9 cellular contexts compared by ENCODE assay signal in genomic region chr1:12539705-12540579, GRCh38.
DNase-seq lines count a peak whose midpoint lies in the region; ATAC-seq and TF ChIP-seq lines count a peak whose summit lies in the region.
"Had no signal": no experiment of that assay in that cellular context is flagged by ENCODE, and none has a peak within 500 bp of the region (broad histone marks: within the 10 kb centered on the region; RNA-seq: fewer than 3 reads in every experiment).

No MANE protein-coding gene starts in this region.

- no peaks in the 10 kb centered on the region for H3K27me3 Mint-ChIP-seq in chondrocyte (ENCODE audit: low read depth)
- peaks cover 8% of the 10 kb centered on the region for H3K27me3 Mint-ChIP-seq in activated CD4-positive, alpha-beta T cell treated with anti-CD3 and anti-CD28 coated beads, Interleukin-2, amount 10 ng/mL, durations not matched to agents 24 days and 14 days
- H3K27me3 Mint-ChIP-seq in CD4-positive, alpha-beta memory T cell, result peaks cover 0 to 2% of the 10 kb centered on the region in 2 donors

- H3K9me3 ChIP-seq in skeletal muscle tissue (ENCODE audit: control insufficient read depth in 3 of 3, low read length in 3 of 3), result peaks cover 0 to 6% (median 0%) of the 10 kb centered on the region in 3 donors
- H3K9me3 ChIP-seq in CD4-positive, alpha-beta memory T cell (ENCODE audit: control insufficient read depth in 1 of 2, low read length in 2 of 2), result no peaks in the 10 kb centered on the region

- no peak for ATAC-seq in GM18520 (IDR thresholded peaks at IDR 0.05; ENCODE audit: unreplicated experiment)

- intact Hi-C loops in activated CD4-positive, alpha-beta T cell treated with anti-CD3 and anti-CD28 coated beads, Interleukin-2, amount 10 ng/mL, durations not matched to agents 24 days and 14 days (cut with micrococcal nuclease), result no loop called here
- intact Hi-C loops in CD4-positive, alpha-beta memory T cell (cut with micrococcal nuclease), result no loop called here

- H3K27ac ChIP-seq in skeletal muscle tissue (ENCODE audit: low read depth, low read length), result peak overlapping the region; percentile 73
- H3K27ac ChIP-seq in CD4-positive, alpha-beta memory T cell (ENCODE audit: low read depth, low read length), result no peak overlapping the region

- peaks cover 27% of the 10 kb centered on the region for H3K4me1 Mint-ChIP-seq in chondrocyte (ENCODE audit: low read depth)
- peaks cover 5% of the 10 kb centered on the region for H3K4me1 Mint-ChIP-seq in activated CD4-positive, alpha-beta T cell treated with anti-CD3 and anti-CD28 coated beads, Interleukin-2, amount 10 ng/mL, durations not matched to agents 24 days and 14 days
- H3K4me1 Mint-ChIP-seq in CD4-positive, alpha-beta memory T cell, result peaks cover 0 to 2% (median 0%) of the 10 kb centered on the region in 4 donors

- H3K9ac ChIP-seq in skeletal muscle tissue (ENCODE audit: low read depth in 1 of 3, low read length in 3 of 3), result peak overlapping the region; percentile 57 to 72 (median 69)

- peak overlapping the region; percentile 89 for H3K27ac Mint-ChIP-seq in chondrocyte (ENCODE audit: unreplicated experiment)
- H3K27ac Mint-ChIP-seq in activated CD4-positive, alpha-beta T cell treated with anti-CD3 and anti-CD28 coated beads, Interleukin-2, amount 10 ng/mL, durations not matched to agents 24 days and 14 days, result no peak overlapping the region
- no peak overlapping the region for H3K27ac Mint-ChIP-seq in CD4-positive, alpha-beta memory T cell
- H3K27ac Mint-ChIP-seq: T-helper 2 cell treated with Interferon-gamma antibody and Interleukin-4, amounts not matched to agents 5 μg/mL and 100 μg/mL, for 36 hours had no signal

- peak overlapping the region; percentile 33 for H3K4me3 Mint-ChIP-seq in chondrocyte (ENCODE audit: unreplicated experiment)
- no peak overlapping the region for H3K4me3 Mint-ChIP-seq in activated CD4-positive, alpha-beta T cell treated with anti-CD3 and anti-CD28 coated beads, Interleukin-2, amount 10 ng/mL, durations not matched to agents 24 days and 14 days
- no peak overlapping the region for H3K4me3 Mint-ChIP-seq in CD4-positive, alpha-beta memory T cell
- H3K4me3 Mint-ChIP-seq: T-helper 2 cell treated with Interferon-gamma antibody and Interleukin-4, amounts not matched to agents 5 μg/mL and 100 μg/mL, for 36 hours had no signal

- CTCF ChIA-PET in CD4-positive, alpha-beta memory T cell (lab: Charles Lee; ENCODE audit: partially characterized antibody), result interaction anchor here (1.2 kb wide), 1 partner anchor 119 kb away, joined by 3 read pairs; no protein-coding TSS in a partner anchor

- DNase-seq in HCEC 1CT (peak; percentile 68), chondrocyte (ENCODE audit: low spot score) (peak; percentile 97), kidney epithelial cell (ENCODE audit: low read depth) (peak; percentile 83), NCI-H524 (lab: John Stamatoyannopoulos, UW) (no peak)
- no peak for DNase-seq in activated CD4-positive, alpha-beta T cell treated with anti-CD3 and anti-CD28 coated beads, Interleukin-2, amount 10 ng/mL, durations not matched to agents 24 days and 14 days
- no peak for DNase-seq in CD4-positive, alpha-beta memory T cell

- H3K36me3 ChIP-seq in kidney epithelial cell (ENCODE audit: control insufficient read depth, insufficient read depth, low read length), result peaks cover 1% of the 10 kb centered on the region
- no peaks in the 10 kb centered on the region for H3K36me3 ChIP-seq in skeletal muscle tissue (ENCODE audit: control insufficient read depth in 3 of 3, insufficient read depth in 3 of 3, low read length in 3 of 3)
- no peaks in the 10 kb centered on the region for H3K36me3 ChIP-seq in CD4-positive, alpha-beta memory T cell (ENCODE audit: insufficient read depth, low read length)

- POLR2A ChIA-PET in CD4-positive, alpha-beta memory T cell (lab: Charles Lee; ENCODE audit: partially characterized antibody), result no interaction called here

- H3K4me1 ChIP-seq in skeletal muscle tissue (ENCODE audit: control insufficient read depth in 3 of 3, insufficient read depth in 3 of 3, low read length in 3 of 3), result peaks cover 23 to 31% (median 28%) of the 10 kb centered on the region in 3 donors
- H3K4me1 ChIP-seq in CD4-positive, alpha-beta memory T cell (ENCODE audit: insufficient read depth, low read length), result no peaks in the 10 kb centered on the region

- H3K36me3 Mint-ChIP-seq in chondrocyte (ENCODE audit: low read depth), result peaks cover 10% of the 10 kb centered on the region
- peaks cover 29% of the 10 kb centered on the region for H3K36me3 Mint-ChIP-seq in activated CD4-positive, alpha-beta T cell treated with anti-CD3 and anti-CD28 coated beads, Interleukin-2, amount 10 ng/mL, durations not matched to agents 24 days and 14 days (ENCODE audit: low read depth)
- peaks cover 19 to 25% of the 10 kb centered on the region in 2 donors for H3K36me3 Mint-ChIP-seq in CD4-positive, alpha-beta memory T cell

- H3K4me3 ChIP-seq in kidney epithelial cell (ENCODE audit: low read depth, low read length) (no peak overlapping the region), skeletal muscle tissue (ENCODE audit: low read length in 3 of 3) (peak overlapping the region; percentile 23 to 60 (median 50))
- H3K4me3 ChIP-seq in CD4-positive, alpha-beta memory T cell (ENCODE audit: low read length in 2 of 2), result no peak overlapping the region

- peak; percentile 61 for TF ChIP-seq CTCF in chondrocyte (IDR thresholded peaks at IDR 0.05)
- TF ChIP-seq CTCF in kidney epithelial cell (IDR thresholded peaks at IDR 0.05; ENCODE audit: insufficient read depth, low read length, poor library complexity, severe bottlenecking), result peak; percentile 11

- H3K9me3 Mint-ChIP-seq in chondrocyte (ENCODE audit: low read depth), result peaks cover 16% of the 10 kb centered on the region
- peaks cover 21% of the 10 kb centered on the region for H3K9me3 Mint-ChIP-seq in activated CD4-positive, alpha-beta T cell treated with anti-CD3 and anti-CD28 coated beads, Interleukin-2, amount 10 ng/mL, durations not matched to agents 24 days and 14 days
- peaks cover 0 to 19% (median 16%) of the 10 kb centered on the region in 8 donors for H3K9me3 Mint-ChIP-seq in CD4-positive, alpha-beta memory T cell

- no peaks in the 10 kb centered on the region for H3K27me3 ChIP-seq in kidney epithelial cell (ENCODE audit: control insufficient read depth, insufficient read depth, low read length)
- H3K27me3 ChIP-seq in skeletal muscle tissue (ENCODE audit: control insufficient read depth in 3 of 3, insufficient read depth in 3 of 3, low read length in 3 of 3), result no peaks in the 10 kb centered on the region
- no peaks in the 10 kb centered on the region for H3K27me3 ChIP-seq in CD4-positive, alpha-beta memory T cell (ENCODE audit: insufficient read depth, low read length)

Comparison
In these comparisons a context has a peak if more than half of its experiments do, and no peak if none do; other contexts are left out.
1. DNase-seq: peak in HCEC 1CT (single experiment), chondrocyte (single experiment) and kidney epithelial cell (single experiment); none in activated CD4-positive, alpha-beta T cell treated with anti-CD3 and anti-CD28 coated beads, Interleukin-2, amount 10 ng/mL, durations not matched to agents 24 days and 14 days (single experiment), CD4-positive, alpha-beta memory T cell (0 of 5) and NCI-H524 (0 of 2).
2. H3K4me3 ChIP-seq: peak in skeletal muscle tissue (3 of 3); none in kidney epithelial cell (single experiment) and CD4-positive, alpha-beta memory T cell (0 of 2).